Comparison of ENCODE assay signal across 15 cellular contexts in the genomic region with DNA sequence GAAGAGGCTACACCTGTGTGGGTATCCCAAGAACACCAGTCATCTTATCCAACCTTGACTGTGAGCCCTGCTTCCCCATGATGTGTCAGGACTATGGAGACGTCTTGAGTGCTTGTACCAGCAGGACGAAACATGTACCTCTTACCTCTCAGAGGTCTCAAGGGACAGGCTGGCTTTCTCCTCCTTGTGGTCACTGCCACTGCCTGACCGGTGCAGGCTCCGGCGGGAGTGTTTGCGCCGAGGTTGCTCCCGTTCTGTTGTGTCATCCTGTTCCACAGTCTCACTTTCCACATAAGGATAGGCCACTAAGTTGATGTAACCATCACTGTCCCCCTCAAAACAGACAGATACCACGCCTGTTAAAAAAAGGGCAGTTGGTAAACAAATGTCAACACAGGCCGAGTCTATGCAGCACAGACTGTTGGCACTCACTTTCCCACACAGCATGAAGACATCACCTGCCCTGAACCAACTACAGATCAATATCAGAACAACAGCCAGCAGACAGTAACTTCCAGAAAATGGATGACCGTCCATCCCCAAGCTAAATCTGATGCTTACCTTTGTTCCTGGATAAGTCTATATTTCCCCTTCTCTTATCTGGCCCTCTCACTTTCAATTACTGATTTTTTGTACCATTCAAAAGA. TPM values are rescaled to one million over a fixed set of nuclear protein-coding genes. Genes with fewer than 3 reads are reported as not detected.
DNase-seq lines count a peak whose midpoint lies in the region; ATAC-seq and TF ChIP-seq lines count a peak whose summit lies in the region.
"Had no signal": no experiment of that assay in that cellular context is flagged by ENCODE, and none has a peak within 500 bp of the region (broad histone marks: within the 10 kb centered on the region; RNA-seq: fewer than 3 reads in every experiment).

No MANE protein-coding gene starts in this region.

- H3K36me3 ChIP-seq in CD4-positive, alpha-beta memory T cell (ENCODE audit: insufficient read depth, low read length) = peaks cover 34% of the 10 kb centered on the region
- H3K36me3 ChIP-seq in right lobe of liver = peaks cover 0 to 8% (median 1%) of the 10 kb centered on the region in 4 donors

- no peaks in the 10 kb centered on the region for H3K27me3 ChIP-seq in CD4-positive, alpha-beta memory T cell (ENCODE audit: insufficient read depth, low read length)
- H3K27me3 ChIP-seq in right lobe of liver = no peaks in the 10 kb centered on the region

- POLR2A ChIA-PET in CD4-positive, alpha-beta memory T cell (lab: Charles Lee; ENCODE audit: partially characterized antibody) = no interaction called here

- peaks cover 31% of the 10 kb centered on the region for H3K36me3 Mint-ChIP-seq in activated CD4-positive, alpha-beta T cell treated with anti-CD3 and anti-CD28 coated beads, Interleukin-2, amount 10 ng/mL, durations not matched to agents 24 days and 14 days (ENCODE audit: low read depth)
- H3K36me3 Mint-ChIP-seq in CD4-positive, alpha-beta memory T cell = peaks cover 32 to 46% of the 10 kb centered on the region in 2 donors
- H3K36me3 Mint-ChIP-seq in activated T-helper 1 cell treated with anti-CD3 and anti-CD28 coated beads, Interleukin-12 subunit alpha, Interleukin-12 subunit beta, Interleukin-2, Interleukin-4 antibody, amounts not matched to agents 30 ng/mL and 10 ng/mL and 1 ng/mL, durations not matched to agents 14 hours and 24 hours and 36 hours (ENCODE audit: low read depth) = peaks cover 23% of the 10 kb centered on the region

- no peak overlapping the region for H3K4me3 Mint-ChIP-seq in activated CD4-positive, alpha-beta T cell treated with anti-CD3 and anti-CD28 coated beads, Interleukin-2, amount 10 ng/mL, durations not matched to agents 24 days and 14 days
- H3K4me3 Mint-ChIP-seq in CD4-positive, alpha-beta memory T cell = no peak overlapping the region
- no peak overlapping the region for H3K4me3 Mint-ChIP-seq in activated T-helper 1 cell treated with anti-CD3 and anti-CD28 coated beads, Interleukin-12 subunit alpha, Interleukin-12 subunit beta, Interleukin-2, Interleukin-4 antibody, amounts not matched to agents 30 ng/mL and 10 ng/mL and 1 ng/mL, durations not matched to agents 14 hours and 24 hours and 36 hours

- DNase-seq in activated CD4-positive, alpha-beta T cell treated with anti-CD3 and anti-CD28 coated beads, Interleukin-2, amount 10 ng/mL, durations not matched to agents 24 days and 14 days = no peak
- DNase-seq in activated CD4-positive, alpha-beta T cell treated with anti-CD3 and anti-CD28 coated beads, Interleukin-2, amount 50 U/mL, for 1 hour = no peak
- no peak for DNase-seq in CD4-positive, alpha-beta memory T cell
- no peak for DNase-seq in activated T-helper 1 cell treated with anti-CD3 and anti-CD28 coated beads, Interleukin-12 subunit alpha, Interleukin-12 subunit beta, Interleukin-2, Interleukin-4 antibody, amounts not matched to agents 30 ng/mL and 10 ng/mL and 1 ng/mL, durations not matched to agents 14 hours and 24 hours and 36 hours (ENCODE audit: low spot score)
- DNase-seq in right lobe of liver (peak in 1 of 3 donors; percentile 53), AG08396 (ENCODE audit: low spot score) (no peak), NCI-H524 treated with DMSO at 0.1 percent for 48 hours (lab: John Stamatoyannopoulos, UW) (no peak)
- DNase-seq: Calu3, HCEC 1CT, NCI-H146, NCI-H2081 treated with DMSO at 0.1 percent for 48 hours, NCI-H2227 treated with DMSO at 0.1 percent for 48 hours, NCI-H69 had no signal

- no peaks in the 10 kb centered on the region for H3K9me3 Mint-ChIP-seq in activated CD4-positive, alpha-beta T cell treated with anti-CD3 and anti-CD28 coated beads, Interleukin-2, amount 10 ng/mL, durations not matched to agents 24 days and 14 days
- no peaks in the 10 kb centered on the region for H3K9me3 Mint-ChIP-seq in CD4-positive, alpha-beta memory T cell
- H3K9me3 Mint-ChIP-seq in activated T-helper 1 cell treated with anti-CD3 and anti-CD28 coated beads, Interleukin-12 subunit alpha, Interleukin-12 subunit beta, Interleukin-2, Interleukin-4 antibody, amounts not matched to agents 30 ng/mL and 10 ng/mL and 1 ng/mL, durations not matched to agents 14 hours and 24 hours and 36 hours = no peaks in the 10 kb centered on the region

- H3K27me3 Mint-ChIP-seq in activated CD4-positive, alpha-beta T cell treated with anti-CD3 and anti-CD28 coated beads, Interleukin-2, amount 10 ng/mL, durations not matched to agents 24 days and 14 days = no peaks in the 10 kb centered on the region
- no peaks in the 10 kb centered on the region for H3K27me3 Mint-ChIP-seq in CD4-positive, alpha-beta memory T cell
- no peaks in the 10 kb centered on the region for H3K27me3 Mint-ChIP-seq in activated T-helper 1 cell treated with anti-CD3 and anti-CD28 coated beads, Interleukin-12 subunit alpha, Interleukin-12 subunit beta, Interleukin-2, Interleukin-4 antibody, amounts not matched to agents 30 ng/mL and 10 ng/mL and 1 ng/mL, durations not matched to agents 14 hours and 24 hours and 36 hours (ENCODE audit: insufficient read depth)

- TF ChIP-seq CTCF in right lobe of liver (IDR thresholded peaks at IDR 0.05) = no peak

- H3K4me1 Mint-ChIP-seq in activated CD4-positive, alpha-beta T cell treated with anti-CD3 and anti-CD28 coated beads, Interleukin-2, amount 10 ng/mL, durations not matched to agents 24 days and 14 days = peaks cover 6% of the 10 kb centered on the region
- H3K4me1 Mint-ChIP-seq in CD4-positive, alpha-beta memory T cell = peaks cover 0 to 10% (median 7%) of the 10 kb centered on the region in 4 donors
- H3K4me1 Mint-ChIP-seq in activated T-helper 1 cell treated with anti-CD3 and anti-CD28 coated beads, Interleukin-12 subunit alpha, Interleukin-12 subunit beta, Interleukin-2, Interleukin-4 antibody, amounts not matched to agents 30 ng/mL and 10 ng/mL and 1 ng/mL, durations not matched to agents 14 hours and 24 hours and 36 hours (ENCODE audit: low read depth) = no peaks in the 10 kb centered on the region

- CTCF ChIA-PET in CD4-positive, alpha-beta memory T cell (lab: Charles Lee; ENCODE audit: partially characterized antibody) = no interaction called here

- ATAC-seq in right lobe of liver = peak; percentile 88 to 90 (median 90)
- no peak for ATAC-seq in HG02970 (IDR thresholded peaks at IDR 0.05; ENCODE audit: low FRiP score, unreplicated experiment)

- TF ChIP-seq POLR2A in right lobe of liver (IDR thresholded peaks at IDR 0.05) = no peak

- no peak overlapping the region for H3K27ac ChIP-seq in CD4-positive, alpha-beta memory T cell (ENCODE audit: low read depth, low read length)
- H3K27ac ChIP-seq in right lobe of liver = peak overlapping the region in 2 of 3 donors; percentile 2 to 5
- H3K27ac ChIP-seq: C4-2B had no signal

- no peaks in the 10 kb centered on the region for H3K9me3 ChIP-seq in CD4-positive, alpha-beta memory T cell (ENCODE audit: control insufficient read depth in 1 of 2, low read length in 2 of 2)
- no peaks in the 10 kb centered on the region for H3K9me3 ChIP-seq in right lobe of liver

- WGBS in right lobe of liver (ENCODE audit: insufficient coverage, low coverage, low lambda C conversion rate, missing lambda C conversion rate) = 60% methylated on average over 9 of the region's 11 CpGs

- peak overlapping the region; percentile 28 for H3K27ac Mint-ChIP-seq in activated CD4-positive, alpha-beta T cell treated with anti-CD3 and anti-CD28 coated beads, Interleukin-2, amount 10 ng/mL, durations not matched to agents 24 days and 14 days
- H3K27ac Mint-ChIP-seq in CD4-positive, alpha-beta memory T cell = peak overlapping the region in 4 of 7 donors; percentile 11 to 88 (median 41)
- H3K27ac Mint-ChIP-seq in activated T-helper 1 cell treated with anti-CD3 and anti-CD28 coated beads, Interleukin-12 subunit alpha, Interleukin-12 subunit beta, Interleukin-2, Interleukin-4 antibody, amounts not matched to agents 30 ng/mL and 10 ng/mL and 1 ng/mL, durations not matched to agents 14 hours and 24 hours and 36 hours = peak overlapping the region; percentile 32

- no peaks in the 10 kb centered on the region for H3K4me1 ChIP-seq in CD4-positive, alpha-beta memory T cell (ENCODE audit: insufficient read depth, low read length)
- H3K4me1 ChIP-seq in right lobe of liver = peaks cover 0 to 8% (median 0%) of the 10 kb centered on the region in 4 donors

- H3K4me3 ChIP-seq in CD4-positive, alpha-beta memory T cell (ENCODE audit: low read length in 2 of 2) = no peak overlapping the region
- H3K4me3 ChIP-seq in right lobe of liver = no peak overlapping the region

- intact Hi-C loops in activated CD4-positive, alpha-beta T cell treated with anti-CD3 and anti-CD28 coated beads, Interleukin-2, amount 10 ng/mL, durations not matched to agents 24 days and 14 days (cut with micrococcal nuclease) = no loop called here
- intact Hi-C loops in CD4-positive, alpha-beta memory T cell (cut with micrococcal nuclease) = no loop called here
- intact Hi-C loops in activated T-helper 1 cell treated with anti-CD3 and anti-CD28 coated beads, Interleukin-12 subunit alpha, Interleukin-12 subunit beta, Interleukin-2, Interleukin-4 antibody, amounts not matched to agents 30 ng/mL and 10 ng/mL and 1 ng/mL, durations not matched to agents 14 hours and 24 hours and 36 hours (cut with micrococcal nuclease) = no loop called here
- intact Hi-C loops in right lobe of liver (cut with DNase I) = no loop called here

RNA-seq across cellular contexts. Expression of a gene that starts 14.4 kb away (rescaled TPM):
- 43.5 and 45.8 TPM in 2 replicates for total RNA-seq in activated CD4-positive, alpha-beta T cell treated with anti-CD3 and anti-CD28 coated beads, Interleukin-2, amount 10 ng/mL, durations not matched to agents 24 days and 14 days
- total RNA-seq in CD4-positive, alpha-beta memory T cell = 10 to 100 TPM; 59.5 to 61.3 TPM
- 10 to 100 TPM; 22.2 to 24.0 TPM for polyA plus RNA-seq in CD4-positive, alpha-beta memory T cell
- 49.1 and 49.2 TPM in 2 replicates for total RNA-seq in activated T-helper 1 cell treated with anti-CD3 and anti-CD28 coated beads, Interleukin-12 subunit alpha, Interleukin-12 subunit beta, Interleukin-2, Interleukin-4 antibody, amounts not matched to agents 30 ng/mL and 10 ng/mL and 1 ng/mL, durations not matched to agents 14 hours and 24 hours and 36 hours
- total RNA-seq in right lobe of liver = 10 to 100 TPM; 12.2 to 34.2 (median 25.6) TPM

RNA-seq across cellular contexts. Expression of a gene that starts 18.7 kb away (rescaled TPM):
- total RNA-seq in activated CD4-positive, alpha-beta T cell treated with anti-CD3 and anti-CD28 coated beads, Interleukin-2, amount 10 ng/mL, durations not matched to agents 24 days and 14 days = 0.21 TPM in 1 of 2 replicates, not detected in the other
- total RNA-seq in CD4-positive, alpha-beta memory T cell = not detected
- not detected for polyA plus RNA-seq in CD4-positive, alpha-beta memory T cell
- total RNA-seq in activated T-helper 1 cell treated with anti-CD3 and anti-CD28 coated beads, Interleukin-12 subunit alpha, Interleukin-12 subunit beta, Interleukin-2, Interleukin-4 antibody, amounts not matched to agents 30 ng/mL and 10 ng/mL and 1 ng/mL, durations not matched to agents 14 hours and 24 hours and 36 hours = 0.39 TPM in 1 of 2 replicates, not detected in the other
- 1 to 10 TPM in 1 of 6 experiments, under 1 TPM in 3, not detected in 2; 0.07 to 2.4 (median 0.64) TPM for total RNA-seq in right lobe of liver

RNA-seq across cellular contexts. Expression of a gene that starts 48.2 kb away (rescaled TPM):
- 39.6 and 42.2 TPM in 2 replicates for total RNA-seq in activated CD4-positive, alpha-beta T cell treated with anti-CD3 and anti-CD28 coated beads, Interleukin-2, amount 10 ng/mL, durations not matched to agents 24 days and 14 days
- total RNA-seq in CD4-positive, alpha-beta memory T cell = 10 to 100 TPM; 50.1 to 60.0 TPM
- 10 to 100 TPM; 19.4 to 38.8 TPM for polyA plus RNA-seq in CD4-positive, alpha-beta memory T cell
- 49.3 and 52.4 TPM in 2 replicates for total RNA-seq in activated T-helper 1 cell treated with anti-CD3 and anti-CD28 coated beads, Interleukin-12 subunit alpha, Interleukin-12 subunit beta, Interleukin-2, Interleukin-4 antibody, amounts not matched to agents 30 ng/mL and 10 ng/mL and 1 ng/mL, durations not matched to agents 14 hours and 24 hours and 36 hours
- 10 to 100 TPM; 12.6 to 19.6 (median 16.2) TPM for total RNA-seq in right lobe of liver

RNA-seq across cellular contexts. Expression of a gene that starts 48.8 kb away (rescaled TPM):
- total RNA-seq in activated CD4-positive, alpha-beta T cell treated with anti-CD3 and anti-CD28 coated beads, Interleukin-2, amount 10 ng/mL, durations not matched to agents 24 days and 14 days = 42.0 and 45.6 TPM in 2 replicates
- total RNA-seq in CD4-positive, alpha-beta memory T cell = 10 to 100 TPM; 69.7 to 74.7 TPM
- polyA plus RNA-seq in CD4-positive, alpha-beta memory T cell = 10 to 100 TPM in 1 of 2 donors, 1 to 10 TPM in 1; 3.1 to 25.0 TPM
- total RNA-seq in activated T-helper 1 cell treated with anti-CD3 and anti-CD28 coated beads, Interleukin-12 subunit alpha, Interleukin-12 subunit beta, Interleukin-2, Interleukin-4 antibody, amounts not matched to agents 30 ng/mL and 10 ng/mL and 1 ng/mL, durations not matched to agents 14 hours and 24 hours and 36 hours = 53.8 and 54.3 TPM in 2 replicates
- 10 to 100 TPM; 32.4 to 48.3 (median 39.9) TPM for total RNA-seq in right lobe of liver

RNA-seq across cellular contexts. Expression of a gene that starts 48.9 kb away (rescaled TPM):
- total RNA-seq in activated CD4-positive, alpha-beta T cell treated with anti-CD3 and anti-CD28 coated beads, Interleukin-2, amount 10 ng/mL, durations not matched to agents 24 days and 14 days = 7.5 and 7.6 TPM in 2 replicates
- total RNA-seq in CD4-positive, alpha-beta memory T cell = 10 to 100 TPM in 1 of 2 experiments, 1 to 10 TPM in 1; 6.3 to 10.2 TPM
- polyA plus RNA-seq in CD4-positive, alpha-beta memory T cell = under 1 TPM in 1 of 2 donors, not detected in 1; 0.94 TPM
- total RNA-seq in activated T-helper 1 cell treated with anti-CD3 and anti-CD28 coated beads, Interleukin-12 subunit alpha, Interleukin-12 subunit beta, Interleukin-2, Interleukin-4 antibody, amounts not matched to agents 30 ng/mL and 10 ng/mL and 1 ng/mL, durations not matched to agents 14 hours and 24 hours and 36 hours = 6.5 and 8.2 TPM in 2 replicates
- total RNA-seq in right lobe of liver = 100 to 1,000 TPM; 321 to 695 (median 632) TPM
